8 cellular contexts compared by ENCODE assay signal in genomic region chr11:62394825-62395538, GRCh38. TPM values are rescaled to one million over a fixed set of nuclear protein-coding genes. Genes with fewer than 3 reads are reported as not detected.
DNase-seq lines count a peak whose midpoint lies in the region; ATAC-seq and TF ChIP-seq lines count a peak whose summit lies in the region.

No MANE protein-coding gene starts in this region.

- H3K9me3 ChIP-seq in SJCRH30 (replicated peaks) (no peaks in the 10 kb centered on the region), cardiac muscle cell (ENCODE audit: low read depth) (no peaks in the 10 kb centered on the region), osteoblast (ENCODE audit: low read depth, low read length) (no peaks in the 10 kb centered on the region)

- no peak for ATAC-seq in HG02571 (IDR thresholded peaks at IDR 0.05; ENCODE audit: unreplicated experiment)
- ATAC-seq in GM18858 (IDR thresholded peaks at IDR 0.05; ENCODE audit: unreplicated experiment), result no peak

- H3K4me3 ChIP-seq in SJCRH30 (peak overlapping the region; percentile 35), cardiac muscle cell (peak overlapping the region; percentile 4), osteoblast (ENCODE audit: insufficient read depth, low read length) (peak overlapping the region; percentile 70)

- H3K27ac ChIP-seq in SJCRH30 (no peak overlapping the region), cardiac muscle cell (no peak overlapping the region), osteoblast (ENCODE audit: low read depth, low read length) (peak overlapping the region; percentile 27)

- peaks cover 13% of the 10 kb centered on the region for H3K4me1 ChIP-seq in SJCRH30
- H3K4me1 ChIP-seq in cardiac muscle cell (ENCODE audit: low read depth), result peaks cover 22% of the 10 kb centered on the region
- peaks cover 21% of the 10 kb centered on the region for H3K4me1 ChIP-seq in osteoblast (ENCODE audit: insufficient read depth, low read length)

- peak overlapping the region; percentile 96 for H2AFZ ChIP-seq in osteoblast (ENCODE audit: low read length)

- peak; percentile 58 for DNase-seq in GM04503 (ENCODE audit: low read depth)
- peak; percentile 83 for DNase-seq in NAMALWA (ENCODE audit: low spot score)
- peak; percentile 75 to 88 for DNase-seq in SJCRH30
- DNase-seq in anterior cingulate cortex (lab: John Stamatoyannopoulos, UW), result peak in 54 of 58 donors; percentile 9 to 86 (median 62)
- DNase-seq in cardiac muscle cell (ENCODE audit: low read depth in 1 of 2, low spot score in 1 of 2), result peak; percentile 83 to 90
- peak; percentile 95 for DNase-seq in osteoblast (ENCODE audit: insufficient read length, low spot score, missing footprints)

- H3K36me3 ChIP-seq in SJCRH30 (no peaks in the 10 kb centered on the region), cardiac muscle cell (no peaks in the 10 kb centered on the region), osteoblast (ENCODE audit: insufficient read depth, low read length) (no peaks in the 10 kb centered on the region)

- TF ChIP-seq CTCF in cardiac muscle cell (IDR thresholded peaks at IDR 0.05; ENCODE audit: low read depth, low read length), result peak; percentile 59
- peak; percentile 76 for TF ChIP-seq CTCF in osteoblast (IDR thresholded peaks at IDR 0.05; ENCODE audit: extremely low read depth, low read depth, low read length)

- no peaks in the 10 kb centered on the region for H4K20me1 ChIP-seq in osteoblast (ENCODE audit: insufficient read depth, low read length)

- H3K27me3 ChIP-seq in SJCRH30 (no peaks in the 10 kb centered on the region), cardiac muscle cell (no peaks in the 10 kb centered on the region), osteoblast (ENCODE audit: insufficient read depth, low read length) (peaks cover 5% of the 10 kb centered on the region)

- H3K79me2 ChIP-seq in osteoblast (ENCODE audit: insufficient read depth, low read length), result no peaks in the 10 kb centered on the region

- peak overlapping the region; percentile 92 for H3K4me2 ChIP-seq in osteoblast (ENCODE audit: insufficient read depth, low read length)

RNA-seq across cellular contexts. Expression of gene SCGB1A1, which starts 23.9 kb away (rescaled TPM):
- not detected in 2 replicates for total RNA-seq in SJCRH30 (2014; rRNA removed; shearing (Covaris generic))
- not detected in 2 replicates for total RNA-seq in cardiac muscle cell
- polyA plus RNA-seq in cardiac muscle cell, result not detected in 2 replicates
- total RNA-seq in osteoblast, result not detected in 2 replicates

RNA-seq across cellular contexts. Expression of gene ASRGL1, which starts 57.7 kb away (rescaled TPM):
- total RNA-seq in SJCRH30 (2014; rRNA removed; shearing (Covaris generic)), result 17.4 and 22.6 TPM in 2 replicates
- 6.8 and 6.9 TPM in 2 replicates for total RNA-seq in cardiac muscle cell
- 17.1 and 21.5 TPM in 2 replicates for polyA plus RNA-seq in cardiac muscle cell
- 0.36 and 0.59 TPM in 2 replicates for total RNA-seq in osteoblast

Comparison
In these comparisons a context has a peak if more than half of its experiments do, and no peak if none do; other contexts are left out.
1. H3K4me3 ChIP-seq: peak in every context shown above with its lines; median percentile 70 in osteoblast; 35 in SJCRH30; 4 in cardiac muscle cell.